ENCODE assay signal across 9 cellular contexts in genomic region chr1:53145942-53146708, GRCh38. TPM values are rescaled to one million over a fixed set of nuclear protein-coding genes. Genes with fewer than 3 reads are reported as not detected.
DNase-seq lines count a peak whose midpoint lies in the region; ATAC-seq and TF ChIP-seq lines count a peak whose summit lies in the region.
"Had no signal": no experiment of that assay in that cellular context is flagged by ENCODE, and none has a peak within 500 bp of the region (broad histone marks: within the 10 kb centered on the region; RNA-seq: fewer than 3 reads in every experiment).

No MANE protein-coding gene starts in this region.

- H3K9me3 ChIP-seq in heart left ventricle: no peaks in the 10 kb centered on the region

- peak overlapping the region in 10 of 12 donors; percentile 30 to 83 (median 50) for H3K27ac ChIP-seq in heart left ventricle

- H3K4me3 ChIP-seq in heart left ventricle: no peak overlapping the region

- peaks cover 0 to 38% (median 7%) of the 10 kb centered on the region in 12 donors for H3K4me1 ChIP-seq in heart left ventricle

- no peaks in the 10 kb centered on the region for H3K27me3 ChIP-seq in heart left ventricle

- intact Hi-C loops in heart left ventricle (cut with DNase I): no loop called here
- intact Hi-C loops in sciatic nerve (cut with DNase I): no loop called here

- TF ChIP-seq CTCF in heart left ventricle (IDR thresholded peaks at IDR 0.05): no peak

- DNase-seq in GM04504 (ENCODE audit: low read depth) (peak; percentile 99), SW480 (ENCODE audit: low spot score) (peak; percentile 86), heart left ventricle (peak; percentile 33 to 81 (median 72)), sciatic nerve (ENCODE audit: low spot score) (peak; percentile 73), GOT3 (lab: John Stamatoyannopoulos, UW) (no peak), activated T-cell treated with anti-CD3 and anti-CD28 coated beads for 4 hours (no peak)
- DNase-seq: NCI-H510A had no signal

- ATAC-seq in heart left ventricle: peak; percentile 40 to 95 (median 80)
- ATAC-seq in sciatic nerve: peak; percentile 83
- ATAC-seq in HG02798 (IDR thresholded peaks at IDR 0.05; ENCODE audit: poor library complexity, unreplicated experiment): no peak
- ATAC-seq in HG02623 (IDR thresholded peaks at IDR 0.05; ENCODE audit: unreplicated experiment): no peak

- TF ChIP-seq POLR2A in heart left ventricle (IDR thresholded peaks at IDR 0.05): no peak

- WGBS in heart left ventricle, 4 donors: 44 to 48% (median 46%) methylated on average over 24 of the region's 24 CpGs

- no peaks in the 10 kb centered on the region for H3K36me3 ChIP-seq in heart left ventricle

RNA-seq across cellular contexts. Expression of gene SLC1A7, which starts 3.7 kb away (rescaled TPM):
- 1 to 10 TPM in 1 of 9 donors, under 1 TPM in 6, not detected in 2; 0.08 to 1.1 (median 0.37) TPM for total RNA-seq in heart left ventricle
- under 1 TPM; 0.07 to 0.19 TPM for polyA plus RNA-seq in heart left ventricle
- total RNA-seq in sciatic nerve: 0.89 TPM

RNA-seq across cellular contexts. Expression of gene CPT2, which starts 50.5 kb away (rescaled TPM):
- total RNA-seq in heart left ventricle (10 to 100 TPM; 24.2 to 62.3 (median 35.8) TPM), sciatic nerve (10.1 TPM)
- 10 to 100 TPM; 14.7 to 19.6 TPM for polyA plus RNA-seq in heart left ventricle

Comparison
In these comparisons a context has a peak if more than half of its experiments do, and no peak if none do; other contexts are left out.
1. DNase-seq: peak in GM04504 (single experiment), SW480 (single experiment), heart left ventricle (5 of 5) and sciatic nerve (single experiment); none in GOT3 (single experiment) and activated T-cell treated with anti-CD3 and anti-CD28 coated beads for 4 hours (single experiment).
2. ATAC-seq: peak in heart left ventricle (4 of 4) and sciatic nerve (single experiment); none in HG02798 (single experiment) and HG02623 (single experiment).